1 cellular context compared by ENCODE assay signal in genomic region chr9:137784046-137784445, GRCh38.
TF ChIP-seq lines count a peak whose summit lies in the region.

No MANE protein-coding gene starts in this region.

TF ChIP-seq in GM23338, 12 proteins besides CTCF, POLR2A, EP300 and RAD21 (continued from another document):
- TF ChIP-seq REST (IDR thresholded peaks at IDR 0.05; ENCODE audit: unreplicated experiment) (no peak), ETS1 (IDR thresholded peaks at IDR 0.05) (no peak), STAT1 (IDR thresholded peaks at IDR 0.05; ENCODE audit: unreplicated experiment) (no peak), JUNB (IDR thresholded peaks at IDR 0.05; ENCODE audit: unreplicated experiment) (no peak), ZNF462 (CRISPR knock-in tag; IDR thresholded peaks at IDR 0.05) (no peak), CREB1 (CRISPR knock-in tag; IDR thresholded peaks at IDR 0.05; ENCODE audit: low read depth) (no peak), POLR2AphosphoS5 (IDR thresholded peaks at IDR 0.05; ENCODE audit: low read depth) (no peak), EZH2phosphoT487 (IDR thresholded peaks at IDR 0.05; ENCODE audit: unreplicated experiment) (no peak), ZNF114 (CRISPR knock-in tag; IDR thresholded peaks at IDR 0.05) (no peak)
